In genomic region chr2:136325844-136326291, GRCh38 we compare ENCODE assay signal across 24 cellular contexts.
DNase-seq lines count a peak whose midpoint lies in the region; ATAC-seq and FAIRE-seq lines count a peak whose summit lies in the region.
"Had no signal": no experiment of that assay in that cellular context is flagged by ENCODE, and none has a peak within 500 bp of the region (broad histone marks: within the 10 kb centered on the region; RNA-seq: fewer than 3 reads in every experiment).

No MANE protein-coding gene starts in this region.

- no peak overlapping the region for H3K4ac ChIP-seq in neuronal stem cell (ENCODE audit: low read length)

- no peak overlapping the region for H3K27ac ChIP-seq in neuronal stem cell (replicated peaks; ENCODE audit: low read length)
- H3K27ac ChIP-seq: RWPE1, thoracic aorta had no signal

- H3K4me2 ChIP-seq in neuronal stem cell (ENCODE audit: insufficient read depth, low read length, poor library complexity, severe bottlenecking) = no peak overlapping the region

- H3K27ac Mint-ChIP-seq in activated T-cell treated with anti-CD3 and anti-CD28 coated beads, Interleukin-2, amount 50 U/mL, for 72 hours = peak overlapping the region; percentile 1
- peak overlapping the region; percentile 100 for H3K27ac Mint-ChIP-seq in T-helper 17 cell
- peak overlapping the region in 5 of 6 donors; percentile 13 to 89 (median 64) for H3K27ac Mint-ChIP-seq in naive B cell
- H3K27ac Mint-ChIP-seq: progenitor cell of endocrine pancreas had no signal

- no peak overlapping the region for H2BK5ac ChIP-seq in neuronal stem cell (ENCODE audit: low read length)

- H3K36me3 ChIP-seq in neuronal stem cell (replicated peaks in 1 of 2; ENCODE audit: control insufficient read depth in 2 of 2, insufficient read depth in 2 of 2, low read length in 2 of 2) = no peaks in the 10 kb centered on the region
- H3K36me3 ChIP-seq: heart left ventricle, thoracic aorta had no signal

- H3K4me1 ChIP-seq in neuronal stem cell (ENCODE audit: control insufficient read depth in 2 of 2, insufficient read depth in 1 of 2, low read depth in 1 of 2, low read length in 2 of 2) = peaks cover 0 to 7% of the 10 kb centered on the region in 2 donors
- H3K4me1 ChIP-seq: Caco-2 had no signal

- no peak overlapping the region for H2AFZ ChIP-seq in neuronal stem cell (ENCODE audit: low read length)

- H4K8ac ChIP-seq in neuronal stem cell (ENCODE audit: low read depth, low read length) = no peak overlapping the region

- WGBS in neuronal stem cell (ENCODE audit: extremely low coverage in 2 of 2, insufficient read length in 2 of 2, insufficient replicate concordance in 1 of 2), 2 donors = no CpG with 5 or more reads among the region's 1 CpG

- H3K9me3 ChIP-seq in T-helper 17 cell (ENCODE audit: control insufficient read depth, low read length, poor library complexity, severe bottlenecking) = no peaks in the 10 kb centered on the region
- H3K9me3 ChIP-seq in neuronal stem cell (replicated peaks in 1 of 2; ENCODE audit: control insufficient read depth in 2 of 2, insufficient read depth in 1 of 2, low read depth in 1 of 2, low read length in 2 of 2) = no peaks in the 10 kb centered on the region
- H3K9me3 ChIP-seq: Caco-2, heart left ventricle, thoracic aorta had no signal

- no peak overlapping the region for H3K9ac ChIP-seq in neuronal stem cell (ENCODE audit: low read depth, low read length, poor library complexity)

- ATAC-seq in activated T-cell treated with anti-CD3 and anti-CD28 coated beads, Interleukin-2, amount 50 U/mL, for 72 hours (replicated peaks in 1 of 2) = no peak
- ATAC-seq in T-helper 17 cell (no peak), naive B cell (ENCODE audit: low read depth in 2 of 2) (no peak)
- ATAC-seq: HCT116, heart left ventricle had no signal

- H3K4me1 Mint-ChIP-seq in activated T-cell treated with anti-CD3 and anti-CD28 coated beads, Interleukin-2, amount 50 U/mL, for 72 hours (ENCODE audit: low read depth) = peaks cover 93% of the 10 kb centered on the region
- peaks cover 51% of the 10 kb centered on the region for H3K4me1 Mint-ChIP-seq in T-helper 17 cell
- H3K4me1 Mint-ChIP-seq in naive B cell = peaks cover 45 to 58% (median 53%) of the 10 kb centered on the region in 3 donors

- H3K14ac ChIP-seq in neuronal stem cell (ENCODE audit: low read length) = no peak overlapping the region

- peaks cover 6% of the 10 kb centered on the region in 2 donors for H3K9me3 Mint-ChIP-seq in activated T-cell treated with anti-CD3 and anti-CD28 coated beads, Interleukin-2, amount 50 U/mL, for 72 hours
- no peaks in the 10 kb centered on the region for H3K9me3 Mint-ChIP-seq in naive B cell

- H3K27me3 ChIP-seq in neuronal stem cell (ENCODE audit: control insufficient read depth in 3 of 3, insufficient read depth in 3 of 3, low read depth in 1 of 3, low read length in 3 of 3) = no peaks in the 10 kb centered on the region
- H3K27me3 ChIP-seq: heart left ventricle had no signal

- H3K27me3 Mint-ChIP-seq in activated T-cell treated with anti-CD3 and anti-CD28 coated beads, Interleukin-2, amount 50 U/mL, for 72 hours (ENCODE audit: low read depth) = no peaks in the 10 kb centered on the region
- H3K27me3 Mint-ChIP-seq in T-helper 17 cell (no peaks in the 10 kb centered on the region), naive B cell (no peaks in the 10 kb centered on the region)
- H3K27me3 Mint-ChIP-seq: progenitor cell of endocrine pancreas had no signal

- H3K36me3 Mint-ChIP-seq in activated T-cell treated with anti-CD3 and anti-CD28 coated beads, Interleukin-2, amount 50 U/mL, for 72 hours (ENCODE audit: insufficient read depth in 2 of 2) = peaks cover 8 to 26% of the 10 kb centered on the region in 2 donors
- H3K36me3 Mint-ChIP-seq in T-helper 17 cell (ENCODE audit: low read depth) = no peaks in the 10 kb centered on the region
- no peaks in the 10 kb centered on the region for H3K36me3 Mint-ChIP-seq in naive B cell

- H2BK120ac ChIP-seq in neuronal stem cell (ENCODE audit: low read depth, low read length) = no peak overlapping the region

- no peak overlapping the region for H3K4me3 ChIP-seq in neuronal stem cell (ENCODE audit: low read length in 2 of 2)
- H3K4me3 ChIP-seq: heart left ventricle, lung, skin epidermis, thoracic aorta had no signal

- H2BK12ac ChIP-seq in neuronal stem cell (ENCODE audit: low read length) = no peak overlapping the region

- no peak overlapping the region for H2BK15ac ChIP-seq in neuronal stem cell (ENCODE audit: low read length)

- no peak overlapping the region for H3K23ac ChIP-seq in neuronal stem cell (ENCODE audit: low read depth, low read length, poor library complexity)

- no peak overlapping the region for H2AK5ac ChIP-seq in neuronal stem cell (ENCODE audit: low read depth, low read length)

- H3K18ac ChIP-seq in neuronal stem cell (ENCODE audit: low read length) = no peak overlapping the region

- no peaks in the 10 kb centered on the region for H3K79me1 ChIP-seq in neuronal stem cell (ENCODE audit: low read depth, low read length)

- FAIRE-seq in GM19239 (lab: Jason Lieb, UNC) = peak; percentile 54
- FAIRE-seq: islet of Langerhans had no signal

- no peak overlapping the region for H4K91ac ChIP-seq in neuronal stem cell (ENCODE audit: low read depth, low read length, poor library complexity)

- no peak for DNase-seq in activated T-cell treated with anti-CD3 and anti-CD28 coated beads, Interleukin-2, amount 50 U/mL, for 72 hours
- no peak for DNase-seq in activated T-cell treated with anti-CD3 and anti-CD28 coated beads, Interleukin-2, amount 50 U/mL, for 48 hours
- DNase-seq in GM19239 (ENCODE audit: insufficient read length, low spot score) (no peak), T-helper 17 cell (no peak), naive B cell (no peak), neuronal stem cell (ENCODE audit: low spot score) (no peak), NCI-H345 (lab: John Stamatoyannopoulos, UW) (no peak)
- DNase-seq in stimulated activated CD4-positive, alpha-beta T cell treated with anti-CD3 and anti-CD28 coated beads, Interleukin-4, amount 100 ng/mL, for 4 hours = no peak
- DNase-seq: amygdala; Caco-2; caudate nucleus; effector CD4-positive, alpha-beta T cell; GDM1; heart left ventricle; NCI-H1417; NCI-H2171; stimulated activated CD4-positive, alpha-beta T cell treated with anti-CD3 and anti-CD28 coated beads, Interleukin-4, amount 100 ng/mL, for 24 hours had no signal

- H3K4me3 Mint-ChIP-seq in activated T-cell treated with anti-CD3 and anti-CD28 coated beads, Interleukin-2, amount 50 U/mL, for 72 hours = peak overlapping the region; percentile 2 to 64
- H3K4me3 Mint-ChIP-seq in T-helper 17 cell = no peak overlapping the region
- peak overlapping the region in 4 of 8 donors; percentile 20 to 75 (median 71) for H3K4me3 Mint-ChIP-seq in naive B cell

Comparison
In these comparisons a context has a peak if more than half of its experiments do, and no peak if none do; other contexts are left out.
1. H3K27ac Mint-ChIP-seq: peak in every context shown above with its lines; median percentile 100 in T-helper 17 cell; 64 in naive B cell; 1 in activated T-cell treated with anti-CD3 and anti-CD28 coated beads, Interleukin-2, amount 50 U/mL, for 72 hours.